In the genomic region with DNA sequence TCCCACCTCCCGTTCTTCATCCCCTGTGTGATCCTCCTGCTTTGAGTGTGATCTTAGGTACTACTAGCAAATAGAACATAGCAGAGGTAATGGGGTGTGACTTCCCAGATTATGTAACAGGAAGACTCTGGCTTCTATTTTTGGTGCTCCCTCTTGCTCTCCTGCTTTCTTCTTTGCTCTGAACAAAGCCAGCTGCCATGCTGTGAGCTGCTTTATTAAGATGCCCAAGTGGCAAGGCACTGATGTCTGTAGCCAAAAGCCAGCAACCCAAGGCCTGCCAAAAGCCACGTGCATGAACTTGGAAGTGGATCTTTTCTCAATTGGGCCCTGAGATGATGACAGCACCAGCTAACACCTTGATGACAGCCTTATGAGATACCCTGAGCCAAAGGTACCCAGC, we compare ENCODE assay signal across 21 cellular contexts. TPM values are rescaled to one million over a fixed set of nuclear protein-coding genes. Genes with fewer than 3 reads are reported as not detected.
"Had no signal": no experiment of that assay in that cellular context is flagged by ENCODE, and none has a peak within 500 bp of the region (broad histone marks: within the 10 kb centered on the region; RNA-seq: fewer than 3 reads in every experiment).

No MANE protein-coding gene starts in this region.

- ATAC-seq: effector memory CD8-positive, alpha-beta T cell; gastroesophageal sphincter; lower lobe of right lung; mucosa of descending colon; stimulated activated naive CD8-positive, alpha-beta T cell treated with anti-CD3 and anti-CD28 coated beads, Interleukin-15, amount 100 ng/mL, for 72 hours had no signal

- H3K4me3 ChIP-seq: adrenal gland, gastroesophageal sphincter, hepatocyte, lower lobe of right lung, mucosa of descending colon, testis, uterus had no signal

- H3K36me3 ChIP-seq: adrenal gland, gastroesophageal sphincter, lower lobe of right lung, uterus had no signal

- H3K9me3 ChIP-seq: adrenal gland, gastroesophageal sphincter, lower lobe of right lung, mucosa of descending colon, testis, uterus had no signal

- H2AFZ ChIP-seq: hepatocyte had no signal

- DNase-seq: activated CD4-positive, alpha-beta T cell treated with anti-CD3 and anti-CD28 coated beads, Interleukin-2, amount 50 U/mL, for 4 hours; activated CD4-positive, CD25-positive, alpha-beta regulatory T cell treated with anti-CD3 and anti-CD28 coated beads, Interleukin-2, amount 50 U/mL, for 72 hours; activated naive CD4-positive, alpha-beta T cell treated with anti-CD3 and anti-CD28 coated beads, Interleukin-2, amount 50 U/mL, for 16 hours; activated T-cell treated with anti-CD3 and anti-CD28 coated beads, Interleukin-2, amount 50 U/mL, for 1 hour; adrenal gland; central memory CD4-positive, alpha-beta T cell; effector memory CD8-positive, alpha-beta T cell; kidney glomerular epithelial cell; lower lobe of right lung; mucosa of descending colon; stimulated activated CD4-positive, alpha-beta T cell treated with anti-CD3 and anti-CD28 coated beads, Interleukin-15, amount 100 ng/mL, for 24 hours; stimulated activated CD4-positive, alpha-beta T cell treated with anti-CD3 and anti-CD28 coated beads, Interleukin-4, amount 100 ng/mL, for 4 hours; stimulated activated naive CD8-positive, alpha-beta T cell treated with anti-CD3 and anti-CD28 coated beads, Interleukin-15, amount 100 ng/mL, for 72 hours; testis; uterus had no signal

- H3K4me1 ChIP-seq: adrenal gland, gastroesophageal sphincter, lower lobe of right lung, testis, uterus had no signal

- H3K27ac ChIP-seq: adrenal gland, gastroesophageal sphincter, hepatocyte, lower lobe of right lung, testis had no signal

- H3K27me3 ChIP-seq: adrenal gland, gastroesophageal sphincter, hepatocyte, testis, uterus had no signal

- H3K4me2 ChIP-seq: hepatocyte had no signal

- H3K79me2 ChIP-seq: hepatocyte had no signal

RNA-seq across cellular contexts. Expression of a gene that starts 55.8 kb away (rescaled TPM):
- total RNA-seq: adrenal gland, epithelial cell of proximal tubule, gastroesophageal sphincter, mucosa of descending colon, osteoblast, pulmonary artery endothelial cell, skeletal muscle tissue, testis had no signal
- polyA plus RNA-seq: adrenal gland, hepatocyte had no signal
